24 cellular contexts compared by ENCODE assay signal in the genomic region with DNA sequence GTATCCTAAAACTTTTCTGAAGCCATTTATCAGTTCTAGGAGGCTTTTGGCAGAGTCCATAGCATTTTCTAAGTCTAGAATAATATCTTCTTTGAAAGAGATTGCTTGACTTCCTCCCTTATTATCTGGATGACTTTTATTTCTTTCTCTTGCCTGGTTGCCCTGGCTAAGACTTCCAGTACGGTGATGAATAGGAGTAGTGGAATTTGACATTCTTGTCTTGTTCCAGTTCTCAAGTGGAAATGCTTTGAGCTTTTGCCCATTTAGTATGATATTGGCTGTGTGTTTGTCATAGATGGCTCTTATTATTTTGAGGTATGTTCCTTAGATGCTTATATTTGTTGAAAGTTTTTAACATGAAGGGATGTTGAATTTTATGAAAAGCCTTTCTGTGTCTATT.
DNase-seq lines count a peak whose midpoint lies in the region; ATAC-seq and TF ChIP-seq lines count a peak whose summit lies in the region.
"Had no signal": no experiment of that assay in that cellular context is flagged by ENCODE, and none has a peak within 500 bp of the region (broad histone marks: within the 10 kb centered on the region; RNA-seq: fewer than 3 reads in every experiment).

No MANE protein-coding gene starts in this region.

- no peak overlapping the region for H3K4me3 ChIP-seq in choroid plexus epithelial cell (ENCODE audit: low read depth, low read length)
- no peak overlapping the region for H3K4me3 ChIP-seq in fibroblast of the aortic adventitia (ENCODE audit: low read depth, low read length)
- H3K4me3 ChIP-seq in neuronal stem cell (ENCODE audit: low read length in 2 of 2) = no peak overlapping the region
- no peak overlapping the region for H3K4me3 ChIP-seq in hepatocyte
- H3K4me3 ChIP-seq: A549; BLaER1 treated with 17β-estradiol and CSF1 and Interleukin-3, amounts not matched to agents 10 nM and 100 nM; GM12878; GM23248 had no signal

- H3K18ac ChIP-seq in neuronal stem cell (ENCODE audit: low read length) = no peak overlapping the region

- no peak overlapping the region for H3K14ac ChIP-seq in neuronal stem cell (ENCODE audit: low read length)

- H2BK5ac ChIP-seq in neuronal stem cell (ENCODE audit: low read length) = no peak overlapping the region

- DNase-seq in NCI-H226 (peak; percentile 50), choroid plexus epithelial cell (ENCODE audit: low read depth) (peak; percentile 6), fibroblast of the aortic adventitia (ENCODE audit: low read depth) (peak; percentile 13), neuronal stem cell (ENCODE audit: low spot score) (no peak), hepatocyte (ENCODE audit: low spot score) (no peak), foreskin keratinocyte (no peak)
- DNase-seq: 8988T; ACHN; AML-193; BE2C; CD4-positive, alpha-beta T cell; CD8-positive, alpha-beta memory T cell; DMS 273 treated with DMSO at 0.1 percent for 48 hours; DMS79; EL; GDM1; GM23248; H7; HCEC 1CT had no signal

- H3K27me3 ChIP-seq in neuronal stem cell (ENCODE audit: control insufficient read depth in 3 of 3, insufficient read depth in 3 of 3, low read depth in 1 of 3, low read length in 3 of 3) (no peaks in the 10 kb centered on the region), hepatocyte (no peaks in the 10 kb centered on the region), foreskin keratinocyte (no peaks in the 10 kb centered on the region)
- H3K27me3 ChIP-seq: BE2C; BLaER1 treated with 17β-estradiol and CSF1 and Interleukin-3, amounts not matched to agents 10 nM and 100 nM had no signal

- no CpG with 5 or more reads among the region's 1 CpG for WGBS in neuronal stem cell (ENCODE audit: extremely low coverage in 2 of 2, insufficient read length in 2 of 2, insufficient replicate concordance in 1 of 2), 2 donors
- 83% methylated on average over 1 of the region's 1 CpG for WGBS in hepatocyte (ENCODE audit: low lambda C conversion rate, missing lambda C conversion rate)

- no peak overlapping the region for H4K91ac ChIP-seq in neuronal stem cell (ENCODE audit: low read depth, low read length, poor library complexity)

- no peak overlapping the region for H2AK5ac ChIP-seq in neuronal stem cell (ENCODE audit: low read depth, low read length)

- H2AFZ ChIP-seq in neuronal stem cell (ENCODE audit: low read length) (peak overlapping the region; percentile 17), hepatocyte (no peak overlapping the region)
- H2AFZ ChIP-seq: GM23248 had no signal

- H3K27ac ChIP-seq in neuronal stem cell (replicated peaks; ENCODE audit: low read length) = no peak overlapping the region
- H3K27ac ChIP-seq in hepatocyte = no peak overlapping the region
- H3K27ac ChIP-seq in foreskin keratinocyte = no peak overlapping the region
- H3K27ac ChIP-seq: A549; BLaER1 treated with 17β-estradiol and CSF1 and Interleukin-3, amounts not matched to agents 10 nM and 100 nM; GM23248 had no signal

- H3K9me3 ChIP-seq in neuronal stem cell (replicated peaks in 1 of 2; ENCODE audit: control insufficient read depth in 2 of 2, insufficient read depth in 1 of 2, low read depth in 1 of 2, low read length in 2 of 2) = no peaks in the 10 kb centered on the region
- no peaks in the 10 kb centered on the region for H3K9me3 ChIP-seq in hepatocyte (ENCODE audit: low read depth)
- H3K9me3 ChIP-seq: A549; BE2C; BLaER1 treated with 17β-estradiol and CSF1 and Interleukin-3, amounts not matched to agents 10 nM and 100 nM had no signal

- H4K20me1 ChIP-seq in hepatocyte (ENCODE audit: insufficient read depth, poor library complexity, severe bottlenecking) = no peaks in the 10 kb centered on the region
- H4K20me1 ChIP-seq: BLaER1 treated with 17β-estradiol and CSF1 and Interleukin-3, amounts not matched to agents 10 nM and 100 nM had no signal

- ATAC-seq in HG03135 (IDR thresholded peaks at IDR 0.05; ENCODE audit: unreplicated experiment) (no peak), foreskin keratinocyte (no peak), HG03378 (IDR thresholded peaks at IDR 0.05; ENCODE audit: unreplicated experiment) (no peak)
- ATAC-seq: A549, GM12878 had no signal

- no peak overlapping the region for H2BK12ac ChIP-seq in neuronal stem cell (ENCODE audit: low read length)

- no peak for TF ChIP-seq CTCF in choroid plexus epithelial cell (conservative IDR thresholded peaks at IDR 0.05; ENCODE audit: low read depth, low read length)
- no peak for TF ChIP-seq CTCF in fibroblast of the aortic adventitia (IDR thresholded peaks at IDR 0.05; ENCODE audit: insufficient read depth, low read length)
- no peak for TF ChIP-seq CTCF in hepatocyte (IDR thresholded peaks at IDR 0.05; ENCODE audit: poor library complexity)
- no peak for TF ChIP-seq CTCF in foreskin keratinocyte (conservative IDR thresholded peaks at IDR 0.05)

- no peak overlapping the region for H4K8ac ChIP-seq in neuronal stem cell (ENCODE audit: low read depth, low read length)

- no peak overlapping the region for H2BK15ac ChIP-seq in neuronal stem cell (ENCODE audit: low read length)

- H3K79me2 ChIP-seq in hepatocyte = no peaks in the 10 kb centered on the region

- H2BK120ac ChIP-seq in neuronal stem cell (ENCODE audit: low read depth, low read length) = no peak overlapping the region

- no peak overlapping the region for H3K23ac ChIP-seq in neuronal stem cell (ENCODE audit: low read depth, low read length, poor library complexity)

- no peak overlapping the region for H3K4ac ChIP-seq in neuronal stem cell (ENCODE audit: low read length)

- H3K9me2 ChIP-seq in hepatocyte (replicated peaks; ENCODE audit: insufficient read depth) = no peaks in the 10 kb centered on the region

- H3K36me3 ChIP-seq in neuronal stem cell (replicated peaks in 1 of 2; ENCODE audit: control insufficient read depth in 2 of 2, insufficient read depth in 2 of 2, low read length in 2 of 2) = no peaks in the 10 kb centered on the region
- no peaks in the 10 kb centered on the region for H3K36me3 ChIP-seq in hepatocyte (replicated peaks; ENCODE audit: insufficient read depth, low read depth)
- H3K36me3 ChIP-seq: BE2C; BLaER1 treated with 17β-estradiol and CSF1 and Interleukin-3, amounts not matched to agents 10 nM and 100 nM had no signal

- H3K9ac ChIP-seq in neuronal stem cell (ENCODE audit: low read depth, low read length, poor library complexity) = no peak overlapping the region
- H3K9ac ChIP-seq: BLaER1 treated with 17β-estradiol and CSF1 and Interleukin-3, amounts not matched to agents 10 nM and 100 nM; GM23248 had no signal

- H3K4me1 ChIP-seq in neuronal stem cell (ENCODE audit: control insufficient read depth in 2 of 2, insufficient read depth in 1 of 2, low read depth in 1 of 2, low read length in 2 of 2) (no peaks in the 10 kb centered on the region), hepatocyte (ENCODE audit: insufficient read depth) (no peaks in the 10 kb centered on the region), foreskin keratinocyte (no peaks in the 10 kb centered on the region)
- H3K4me1 ChIP-seq: BE2C; BLaER1 treated with 17β-estradiol and CSF1 and Interleukin-3, amounts not matched to agents 10 nM and 100 nM had no signal

- no peaks in the 10 kb centered on the region for H3K79me1 ChIP-seq in neuronal stem cell (ENCODE audit: low read depth, low read length)

- H3K4me2 ChIP-seq in neuronal stem cell (ENCODE audit: insufficient read depth, low read length, poor library complexity, severe bottlenecking) (no peak overlapping the region), hepatocyte (no peak overlapping the region)
- H3K4me2 ChIP-seq: A549; BLaER1 treated with 17β-estradiol and CSF1 and Interleukin-3, amounts not matched to agents 10 nM and 100 nM had no signal

Comparison
In these comparisons a context has a peak if more than half of its experiments do, and no peak if none do; other contexts are left out.
1. DNase-seq: peak in NCI-H226 (single experiment), choroid plexus epithelial cell (single experiment) and fibroblast of the aortic adventitia (single experiment); none in neuronal stem cell (single experiment), hepatocyte (single experiment) and foreskin keratinocyte (0 of 2).